Comparison of ENCODE assay signal across 11 cellular contexts in the genomic region with DNA sequence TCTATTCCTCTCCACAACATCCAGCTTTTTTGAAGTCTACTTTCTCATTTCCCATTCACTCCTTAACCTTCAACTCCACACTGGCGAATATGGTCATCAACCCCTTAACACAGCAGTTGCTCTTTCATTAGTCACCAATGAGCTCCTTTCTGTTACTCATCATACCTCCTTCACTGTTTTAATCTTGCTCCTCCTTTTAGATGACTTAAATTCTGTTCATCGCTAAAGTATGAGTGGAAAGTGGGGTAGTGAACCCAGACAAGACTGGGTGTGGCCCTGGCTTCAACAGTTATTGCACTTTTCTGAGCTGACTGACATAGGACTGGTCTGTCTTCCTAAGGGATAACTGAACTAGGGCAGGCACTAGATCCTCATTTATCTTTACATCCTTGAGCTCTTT. TPM values are rescaled to one million over a fixed set of nuclear protein-coding genes. Genes with fewer than 3 reads are reported as not detected.
DNase-seq lines count a peak whose midpoint lies in the region; ATAC-seq and TF ChIP-seq lines count a peak whose summit lies in the region.
"Had no signal": no experiment of that assay in that cellular context is flagged by ENCODE, and none has a peak within 500 bp of the region (broad histone marks: within the 10 kb centered on the region; RNA-seq: fewer than 3 reads in every experiment).

No MANE protein-coding gene starts in this region.

- H3K4me1 Mint-ChIP-seq in osteocyte (ENCODE audit: unreplicated experiment) (peaks cover 32% of the 10 kb centered on the region), T-helper 17 cell (peaks cover 33% of the 10 kb centered on the region)

- no peaks in the 10 kb centered on the region for H3K9me3 Mint-ChIP-seq in osteocyte (ENCODE audit: unreplicated experiment)

- H3K27me3 Mint-ChIP-seq in osteocyte (ENCODE audit: unreplicated experiment) (no peaks in the 10 kb centered on the region), T-helper 17 cell (no peaks in the 10 kb centered on the region)
- H3K27me3 Mint-ChIP-seq: naive B cell had no signal

- H3K27ac Mint-ChIP-seq in osteocyte (ENCODE audit: unreplicated experiment), result peak overlapping the region; percentile 35
- no peak overlapping the region for H3K27ac Mint-ChIP-seq in T-helper 17 cell

- no peaks in the 10 kb centered on the region for H3K9me3 ChIP-seq in T-helper 17 cell (ENCODE audit: control insufficient read depth, low read length, poor library complexity, severe bottlenecking)
- H3K9me3 ChIP-seq: colonic mucosa had no signal

- H3K4me3 ChIP-seq in choroid plexus epithelial cell (ENCODE audit: low read depth, low read length), result no peak overlapping the region
- H3K4me3 ChIP-seq: colonic mucosa had no signal

- no peak for TF ChIP-seq CTCF in choroid plexus epithelial cell (conservative IDR thresholded peaks at IDR 0.05; ENCODE audit: low read depth, low read length)
- TF ChIP-seq CTCF in osteocyte (IDR thresholded peaks at IDR 0.05), result no peak

- H3K36me3 Mint-ChIP-seq in osteocyte (ENCODE audit: unreplicated experiment) (peaks cover 17% of the 10 kb centered on the region), T-helper 17 cell (ENCODE audit: low read depth) (peaks cover 9% of the 10 kb centered on the region)

- ATAC-seq in T-helper 17 cell (no peak), HG03159 (IDR thresholded peaks at IDR 0.05; ENCODE audit: unreplicated experiment) (no peak), GM21717 (IDR thresholded peaks at IDR 0.05; ENCODE audit: unreplicated experiment) (no peak)

- no peak overlapping the region for H3K4me3 Mint-ChIP-seq in osteocyte (ENCODE audit: unreplicated experiment)
- H3K4me3 Mint-ChIP-seq in T-helper 17 cell, result no peak overlapping the region

- DNase-seq in ELR (ENCODE audit: low read depth) (peak; percentile 98), M059J (ENCODE audit: low read depth) (peak; percentile 93), choroid plexus epithelial cell (ENCODE audit: low read depth) (peak; percentile 80), osteocyte (ENCODE audit: extremely low spot score, unreplicated experiment) (no peak), T-helper 17 cell (no peak)
- DNase-seq: colonic mucosa, naive B cell, NCI-H69, T-helper 1 cell had no signal

RNA-seq across cellular contexts. Expression of gene AKT3, which starts 51.3 kb away (rescaled TPM):
- total RNA-seq in M059J (2014; rRNA removed; shearing (Covaris generic)), result 17.0 and 35.8 TPM in 2 replicates
- total RNA-seq in osteocyte (107 and 112 TPM in 2 replicates), T-helper 17 cell (100 to 1,000 TPM in 1 of 2 donors, 10 to 100 TPM in 1; 96.0 to 103 TPM)

Comparison
In these comparisons a context has a peak if more than half of its experiments do, and no peak if none do; other contexts are left out.
1. DNase-seq: peak in ELR (single experiment), M059J (single experiment) and choroid plexus epithelial cell (single experiment); none in osteocyte (single experiment) and T-helper 17 cell (0 of 3).